In the genomic region with DNA sequence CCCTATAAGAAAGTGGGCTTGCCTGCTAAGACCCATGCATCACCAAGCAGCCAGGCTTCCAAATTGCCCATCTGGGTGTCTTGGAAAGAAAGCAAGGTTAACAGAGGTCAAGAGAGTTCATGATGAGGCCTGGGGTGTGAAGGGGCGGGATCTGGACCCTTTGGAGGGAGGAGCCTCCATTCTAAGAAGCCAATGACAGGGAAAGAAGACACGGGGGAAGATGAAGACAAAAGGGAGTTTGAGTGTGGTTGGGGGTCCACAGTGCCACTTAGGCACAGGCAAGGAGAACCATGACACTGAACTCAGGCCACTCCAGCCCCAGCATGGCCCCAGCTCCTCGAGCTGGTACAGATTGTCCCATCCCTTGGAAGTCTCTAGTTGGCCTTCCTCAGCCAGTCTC, we compare ENCODE assay signal across 37 cellular contexts.
"Had no signal": no experiment of that assay in that cellular context is flagged by ENCODE, and none has a peak within 500 bp of the region (broad histone marks: within the 10 kb centered on the region; RNA-seq: fewer than 3 reads in every experiment).

No MANE protein-coding gene starts in this region.

- H3K27me3 Mint-ChIP-seq: activated CD4-positive, alpha-beta memory T cell treated with anti-CD3 and anti-CD28 coated beads, Interleukin-2, amount 10 ng/mL, durations not matched to agents 7 days and 5 days; activated CD4-positive, alpha-beta T cell treated with anti-CD3 and anti-CD28 coated beads, Interleukin-2, amount 10 ng/mL, durations not matched to agents 7 days and 5 days; activated CD8-positive, alpha-beta memory T cell treated with anti-CD3 and anti-CD28 coated beads, Interleukin-2, amount 10 ng/mL, durations not matched to agents 7 days and 5 days; activated naive CD4-positive, alpha-beta T cell treated with anti-CD3 and anti-CD28 coated beads, Interleukin-2, amount 10 ng/mL, durations not matched to agents 7 days and 5 days; activated naive CD8-positive, alpha-beta T cell treated with anti-CD3 and anti-CD28 coated beads, Interleukin-2, amount 10 ng/mL, durations not matched to agents 7 days and 5 days; activated naive CD8-positive, alpha-beta T cell treated with anti-CD3 and anti-CD28 coated beads, Interleukin-2, amount 50 U/mL, for 24 hours had no signal

- H3K4me3 ChIP-seq: ascending aorta, cardiac muscle cell had no signal

- H3K36me3 ChIP-seq: ascending aorta, cardiac muscle cell had no signal

- DNase-seq: activated CD4-positive, alpha-beta memory T cell treated with anti-CD3 and anti-CD28 coated beads, Interleukin-2, amount 10 ng/mL, durations not matched to agents 7 days and 5 days; activated CD4-positive, alpha-beta T cell treated with anti-CD3 and anti-CD28 coated beads for 1 hour; activated CD4-positive, alpha-beta T cell treated with anti-CD3 and anti-CD28 coated beads for 36 hours; activated CD4-positive, alpha-beta T cell treated with anti-CD3 and anti-CD28 coated beads for 48 hours; activated CD4-positive, alpha-beta T cell treated with anti-CD3 and anti-CD28 coated beads, Interleukin-2, amount 10 ng/mL, durations not matched to agents 7 days and 5 days; activated CD4-positive, alpha-beta T cell treated with anti-CD3 and anti-CD28 coated beads, Interleukin-2, amount 50 U/mL, for 48 hours; activated CD4-positive, CD25-positive, alpha-beta regulatory T cell; activated CD8-positive, alpha-beta memory T cell treated with anti-CD3 and anti-CD28 coated beads for 24 hours; activated CD8-positive, alpha-beta memory T cell treated with anti-CD3 and anti-CD28 coated beads, Interleukin-2, amount 10 ng/mL, durations not matched to agents 7 days and 5 days; activated CD8-positive, alpha-beta memory T cell treated with anti-CD3 and anti-CD28 coated beads, Interleukin-2, amount 50 U/mL, for 48 hours; activated CD8-positive, alpha-beta T cell treated with anti-CD3 and anti-CD28 coated beads, Interleukin-2, amount 10 ng/mL, durations not matched to agents 7 days and 5 days; activated effector memory CD4-positive, alpha-beta T cell treated with Interleukin-2 at 50 U/mL for 16 hours; activated gamma-delta T cell; activated naive CD4-positive, alpha-beta T cell treated with anti-CD3 and anti-CD28 coated beads, Interleukin-2, amount 10 ng/mL, durations not matched to agents 7 days and 5 days; activated naive CD4-positive, alpha-beta T cell treated with Interleukin-2 at 50 U/mL for 16 hours; activated naive CD8-positive, alpha-beta T cell treated with anti-CD3 and anti-CD28 coated beads, Interleukin-2, amount 10 ng/mL, durations not matched to agents 7 days and 5 days; activated naive CD8-positive, alpha-beta T cell treated with anti-CD3 and anti-CD28 coated beads, Interleukin-2, amount 50 U/mL, for 24 hours; activated T-cell treated with anti-CD3 and anti-CD28 coated beads, Interleukin-2, amount 50 U/mL, for 24 hours; activated T-cell treated with anti-CD3 and anti-CD28 coated beads, Interleukin-2, amount 50 U/mL, for 48 hours; amygdala; anterior cingulate cortex; caudate nucleus; cerebellar nuclear complex; T-helper 1 cell; T-helper 2 cell; T-helper 9 cell had no signal

- H3K27me3 ChIP-seq: ascending aorta, cardiac muscle cell had no signal

- H3K36me3 Mint-ChIP-seq: activated CD8-positive, alpha-beta memory T cell treated with anti-CD3 and anti-CD28 coated beads, Interleukin-2, amount 10 ng/mL, durations not matched to agents 7 days and 5 days; activated naive CD4-positive, alpha-beta T cell treated with anti-CD3 and anti-CD28 coated beads, Interleukin-2, amount 10 ng/mL, durations not matched to agents 7 days and 5 days; activated naive CD4-positive, alpha-beta T cell treated with anti-CD3 and anti-CD28 coated beads, Interleukin-2, amount 50 U/mL, for 24 hours; activated naive CD8-positive, alpha-beta T cell; activated naive CD8-positive, alpha-beta T cell treated with anti-CD3 and anti-CD28 coated beads, Interleukin-2, amount 10 ng/mL, durations not matched to agents 7 days and 5 days; brain had no signal

- H3K4me1 Mint-ChIP-seq: activated CD4-positive, alpha-beta memory T cell treated with anti-CD3 and anti-CD28 coated beads, Interleukin-2, amount 10 ng/mL, durations not matched to agents 7 days and 5 days; activated CD4-positive, alpha-beta T cell treated with anti-CD3 and anti-CD28 coated beads for 36 hours; activated CD4-positive, alpha-beta T cell treated with anti-CD3 and anti-CD28 coated beads, Interleukin-2, amount 10 ng/mL, durations not matched to agents 7 days and 5 days; activated CD8-positive, alpha-beta memory T cell treated with anti-CD3 and anti-CD28 coated beads, Interleukin-2, amount 10 ng/mL, durations not matched to agents 7 days and 5 days; activated naive CD4-positive, alpha-beta T cell treated with anti-CD3 and anti-CD28 coated beads, Interleukin-2, amount 10 ng/mL, durations not matched to agents 7 days and 5 days; activated naive CD4-positive, alpha-beta T cell treated with anti-CD3 and anti-CD28 coated beads, Interleukin-2, amount 50 U/mL, for 24 hours; activated naive CD8-positive, alpha-beta T cell treated with anti-CD3 and anti-CD28 coated beads, Interleukin-2, amount 10 ng/mL, durations not matched to agents 7 days and 5 days; activated naive CD8-positive, alpha-beta T cell treated with anti-CD3 and anti-CD28 coated beads, Interleukin-2, amount 50 U/mL, for 24 hours; central memory CD8-positive, alpha-beta T cell had no signal

- H3K4me1 ChIP-seq: ascending aorta had no signal

- H3K4me3 Mint-ChIP-seq: activated CD4-positive, alpha-beta memory T cell treated with anti-CD3 and anti-CD28 coated beads, Interleukin-2, amount 10 ng/mL, durations not matched to agents 7 days and 5 days; activated CD4-positive, alpha-beta T cell treated with anti-CD3 and anti-CD28 coated beads for 36 hours; activated CD4-positive, alpha-beta T cell treated with anti-CD3 and anti-CD28 coated beads, Interleukin-2, amount 10 ng/mL, durations not matched to agents 7 days and 5 days; activated CD8-positive, alpha-beta memory T cell treated with anti-CD3 and anti-CD28 coated beads, Interleukin-2, amount 10 ng/mL, durations not matched to agents 7 days and 5 days; activated CD8-positive, alpha-beta T cell treated with anti-CD3 and anti-CD28 coated beads, Interleukin-2, amount 10 ng/mL, durations not matched to agents 7 days and 5 days; activated naive CD4-positive, alpha-beta T cell treated with anti-CD3 and anti-CD28 coated beads, Interleukin-2, amount 10 ng/mL, durations not matched to agents 7 days and 5 days; activated naive CD4-positive, alpha-beta T cell treated with anti-CD3 and anti-CD28 coated beads, Interleukin-2, amount 50 U/mL, for 24 hours; activated naive CD8-positive, alpha-beta T cell; activated naive CD8-positive, alpha-beta T cell treated with anti-CD3 and anti-CD28 coated beads, Interleukin-2, amount 10 ng/mL, durations not matched to agents 7 days and 5 days; activated naive CD8-positive, alpha-beta T cell treated with anti-CD3 and anti-CD28 coated beads, Interleukin-2, amount 50 U/mL, for 24 hours; activated T-cell treated with anti-CD3 and anti-CD28 coated beads, Interleukin-2, amount 50 U/mL, for 24 hours; brain; central memory CD8-positive, alpha-beta T cell; T-helper 1 cell treated with Interleukin-12 subunit alpha and Interleukin-12 subunit beta and Interleukin-4 antibody, amounts not matched to agents 30 μg/mL and 1 μg/mL, for 36 hours; T-helper 2 cell treated with Interferon-gamma antibody and Interleukin-4, amounts not matched to agents 5 μg/mL and 100 μg/mL, for 36 hours had no signal

- H3K27ac ChIP-seq: ascending aorta, cardiac muscle cell, VCaP had no signal

- H3K27ac Mint-ChIP-seq: activated CD4-positive, alpha-beta memory T cell treated with anti-CD3 and anti-CD28 coated beads, Interleukin-2, amount 10 ng/mL, durations not matched to agents 7 days and 5 days; activated CD4-positive, alpha-beta T cell treated with anti-CD3 and anti-CD28 coated beads for 36 hours; activated CD4-positive, alpha-beta T cell treated with anti-CD3 and anti-CD28 coated beads, Interleukin-2, amount 10 ng/mL, durations not matched to agents 7 days and 5 days; activated CD8-positive, alpha-beta memory T cell treated with anti-CD3 and anti-CD28 coated beads, Interleukin-2, amount 10 ng/mL, durations not matched to agents 7 days and 5 days; activated CD8-positive, alpha-beta T cell treated with anti-CD3 and anti-CD28 coated beads, Interleukin-2, amount 10 ng/mL, durations not matched to agents 7 days and 5 days; activated naive CD4-positive, alpha-beta T cell treated with anti-CD3 and anti-CD28 coated beads, Interleukin-2, amount 10 ng/mL, durations not matched to agents 7 days and 5 days; activated naive CD4-positive, alpha-beta T cell treated with anti-CD3 and anti-CD28 coated beads, Interleukin-2, amount 50 U/mL, for 24 hours; activated naive CD8-positive, alpha-beta T cell; activated naive CD8-positive, alpha-beta T cell treated with anti-CD3 and anti-CD28 coated beads, Interleukin-2, amount 10 ng/mL, durations not matched to agents 7 days and 5 days; activated naive CD8-positive, alpha-beta T cell treated with anti-CD3 and anti-CD28 coated beads, Interleukin-2, amount 50 U/mL, for 24 hours; activated T-cell treated with anti-CD3 and anti-CD28 coated beads, Interleukin-2, amount 50 U/mL, for 24 hours; activated T-helper 2 cell treated with anti-CD3 and anti-CD28 coated beads, Interferon-gamma antibody, Interleukin-2, Interleukin-4, amounts not matched to agents 10 μg/mL and 5 μg/mL and 100 μg/mL, durations not matched to agents 14 hours and 24 hours and 36 hours; brain; T-helper 1 cell treated with Interleukin-12 subunit alpha and Interleukin-12 subunit beta and Interleukin-4 antibody, amounts not matched to agents 30 μg/mL and 1 μg/mL, for 36 hours; T-helper 2 cell treated with Interferon-gamma antibody and Interleukin-4, amounts not matched to agents 5 μg/mL and 100 μg/mL, for 36 hours had no signal

- ATAC-seq: activated CD4-positive, alpha-beta T cell treated with anti-CD3 and anti-CD28 coated beads for 36 hours; activated CD4-positive, CD25-positive, alpha-beta regulatory T cell treated with anti-CD3 and anti-CD28 coated beads, Interleukin-2, amount 50 U/mL, for 24 hours; activated CD8-positive, alpha-beta memory T cell treated with anti-CD3 and anti-CD28 coated beads, Interleukin-2, amount 10 ng/mL, durations not matched to agents 7 days and 5 days; activated CD8-positive, alpha-beta T cell treated with anti-CD3 and anti-CD28 coated beads, Interleukin-2, amount 10 ng/mL, durations not matched to agents 7 days and 5 days; activated naive CD8-positive, alpha-beta T cell treated with anti-CD3 and anti-CD28 coated beads, Interleukin-2, amount 50 U/mL, for 24 hours had no signal
